In genomic region chr6:3353939-3354338, GRCh38 we compare ENCODE assay signal across 28 cellular contexts.
A peak's percentile ranks its signal among the peaks of the same experiment; 100 is the strongest.
DNase-seq lines count a peak whose midpoint lies in the region; ATAC-seq, FAIRE-seq and TF ChIP-seq lines count a peak whose summit lies in the region.
"Had no signal": no experiment of that assay in that cellular context is flagged by ENCODE, and none has a peak within 500 bp of the region (broad histone marks: within the 10 kb centered on the region; RNA-seq: fewer than 3 reads in every experiment).

No MANE protein-coding gene starts in this region.

- POLR2A ChIA-PET in CD4-positive, alpha-beta T cell (lab: Charles Lee) = no interaction called here
- POLR2A ChIA-PET in WTC11 (lab: Charles Lee) = no interaction called here

- H3K36me3 ChIP-seq in kidney (ENCODE audit: control insufficient read depth in 1 of 2, insufficient read depth in 2 of 2, low read length in 2 of 2) (no peaks in the 10 kb centered on the region), sigmoid colon (no peaks in the 10 kb centered on the region)
- H3K36me3 ChIP-seq: colonic mucosa, HAP-1, left ventricle myocardium inferior, neutrophil, spleen, upper lobe of left lung had no signal

- no peaks in the 10 kb centered on the region for H3K27me3 Mint-ChIP-seq in CD4-positive, alpha-beta T cell
- H3K27me3 Mint-ChIP-seq in WTC11 (ENCODE audit: low read depth) = no peaks in the 10 kb centered on the region

- TF ChIP-seq EP300 in sigmoid colon (IDR thresholded peaks at IDR 0.05) = no peak

- no peak for TF ChIP-seq POLR2A in sigmoid colon (IDR thresholded peaks at IDR 0.05)

- no peak for TF ChIP-seq CTCF in CD4-positive, alpha-beta T cell (IDR thresholded peaks at IDR 0.05)
- TF ChIP-seq CTCF in WTC11 (IDR thresholded peaks at IDR 0.05) (no peak), kidney (IDR thresholded peaks at IDR 0.05; ENCODE audit: borderline replicate concordance, extremely low read depth, insufficient read depth) (no peak), sigmoid colon (IDR thresholded peaks at IDR 0.05) (no peak)

- CTCF ChIA-PET in CD4-positive, alpha-beta T cell (lab: Charles Lee) = no interaction called here
- CTCF ChIA-PET in WTC11 (lab: Charles Lee) = interaction anchor here (1.0 to 1.5 kb wide), 3 partner anchors 22 to 208 kb away, joined by 3 to 5 read pairs (median 3); no protein-coding TSS in a partner anchor

- no peak for DNase-seq in CD4-positive, alpha-beta T cell
- DNase-seq in WTC11 (ENCODE audit: low spot score) (no peak), kidney (no peak), sigmoid colon (peak; percentile 21), left lobe of liver (ENCODE audit: low spot score) (no peak)
- DNase-seq: activated CD8-positive, alpha-beta T cell treated with anti-CD3 and anti-CD28 coated beads, Interleukin-2, amount 10 ng/mL, durations not matched to agents 7 days and 5 days; activated gamma-delta T cell treated with Interleukin-2 at 50 U/mL for 16 hours; activated T-cell treated with anti-CD3 and anti-CD28 coated beads, Interleukin-2, amount 50 U/mL, for 1 hour; C1 segment of cervical spinal cord; colonic mucosa; DMS 273 treated with DMSO at 0.1 percent for 48 hours; left ventricle myocardium inferior; MV-4-11; NCI-H1694 treated with DMSO at 0.1 percent for 48 hours; NCI-H2171 treated with DMSO at 0.1 percent for 48 hours; NCI-H524 treated with DMSO at 0.1 percent for 48 hours; retina; spleen; stimulated activated CD4-positive, alpha-beta T cell treated with anti-CD3 and anti-CD28 coated beads, Interleukin-4, amount 100 ng/mL, for 4 hours; stimulated activated naive CD8-positive, alpha-beta T cell treated with anti-CD3 and anti-CD28 coated beads, Interleukin-15, Interleukin-2, amounts not matched to agents 100 U/mL and 50 U/mL, for 24 hours; T-helper 9 cell; upper lobe of left lung had no signal

- H3K4me1 Mint-ChIP-seq in CD4-positive, alpha-beta T cell (ENCODE audit: low read depth) = peaks cover 41% of the 10 kb centered on the region
- peaks cover 91% of the 10 kb centered on the region for H3K4me1 Mint-ChIP-seq in WTC11

- no peaks in the 10 kb centered on the region for H3K9me3 ChIP-seq in CD4-positive, alpha-beta T cell (ENCODE audit: control insufficient read depth, low read length)
- H3K9me3 ChIP-seq in kidney (ENCODE audit: control insufficient read depth in 1 of 2, low read length in 2 of 2) (no peaks in the 10 kb centered on the region), sigmoid colon (no peaks in the 10 kb centered on the region)
- H3K9me3 ChIP-seq: colonic mucosa, HAP-1, left ventricle myocardium inferior, neutrophil, spleen, upper lobe of left lung had no signal

- intact Hi-C loops in CD4-positive, alpha-beta T cell (cut with DNase I, micrococcal nuclease) = loop anchor here (2.0 to 10.0 kb wide), 6 partner anchors 72 to 1421 kb away; partner anchors contain the start of genes CDYL (in 1 of the 2), ECI2 (in 1 of the 2), GMDS (in 1 of the 2) and PSMG4 (in 1 of the 2)
- intact Hi-C loops in kidney (cut with DNase I) (no loop called here), sigmoid colon (cut with DNase I) (loop anchor here (10.0 kb wide), 1 partner anchor 781 kb away; the partner anchor contains the start of gene ECI2)

- FAIRE-seq in kidney (lab: Jason Lieb, UNC) = no peak

- H3K4me3 Mint-ChIP-seq in CD4-positive, alpha-beta T cell = no peak overlapping the region
- no peak overlapping the region for H3K4me3 Mint-ChIP-seq in WTC11
- H3K4me3 Mint-ChIP-seq: activated CD8-positive, alpha-beta T cell treated with anti-CD3 and anti-CD28 coated beads, Interleukin-2, amount 10 ng/mL, durations not matched to agents 7 days and 5 days had no signal

- H3K27ac ChIP-seq in CD4-positive, alpha-beta T cell (ENCODE audit: low read depth, low read length) = no peak overlapping the region
- H3K27ac ChIP-seq in kidney (ENCODE audit: low read depth in 2 of 2, low read length in 2 of 2) = peak overlapping the region; percentile 86 to 89
- H3K27ac ChIP-seq in sigmoid colon = peak overlapping the region in 3 of 4 donors; percentile 87 to 94 (median 92)
- H3K27ac ChIP-seq: colonic mucosa, neutrophil had no signal

- H3K27me3 ChIP-seq in CD4-positive, alpha-beta T cell (ENCODE audit: control insufficient read depth, insufficient read depth, low read length) = no peaks in the 10 kb centered on the region
- H3K27me3 ChIP-seq in sigmoid colon = no peaks in the 10 kb centered on the region
- H3K27me3 ChIP-seq: colonic mucosa, spleen, upper lobe of left lung had no signal

- H3K9ac ChIP-seq in kidney (ENCODE audit: low read length in 2 of 2) = no peak overlapping the region

- H3K4me3 ChIP-seq in kidney (ENCODE audit: low read length in 2 of 2) (no peak overlapping the region), sigmoid colon (no peak overlapping the region)
- H3K4me3 ChIP-seq: colonic mucosa, HAP-1, left ventricle myocardium inferior, spleen, upper lobe of left lung had no signal

- WGBS in sigmoid colon, 2 donors = 92% methylated on average over 5 of the region's 5 CpGs

- H3K9me3 Mint-ChIP-seq in CD4-positive, alpha-beta T cell = no peaks in the 10 kb centered on the region
- no peaks in the 10 kb centered on the region for H3K9me3 Mint-ChIP-seq in WTC11

- peak overlapping the region; percentile 94 for H3K27ac Mint-ChIP-seq in CD4-positive, alpha-beta T cell
- peak overlapping the region; percentile 79 for H3K27ac Mint-ChIP-seq in WTC11
- H3K27ac Mint-ChIP-seq: activated CD8-positive, alpha-beta T cell treated with anti-CD3 and anti-CD28 coated beads, Interleukin-2, amount 10 ng/mL, durations not matched to agents 7 days and 5 days had no signal

- no peak for ATAC-seq in CD4-positive, alpha-beta T cell (ENCODE audit: poor library complexity)
- ATAC-seq in WTC11 = no peak
- no peak for ATAC-seq in HG03280 (IDR thresholded peaks at IDR 0.05; ENCODE audit: unreplicated experiment)
- no peak for ATAC-seq in GM18867 (IDR thresholded peaks at IDR 0.05; ENCODE audit: unreplicated experiment)
- ATAC-seq in HG02623 (IDR thresholded peaks at IDR 0.05; ENCODE audit: unreplicated experiment) = no peak
- no peak for ATAC-seq in left lobe of liver
- ATAC-seq: activated CD4-positive, CD25-positive, alpha-beta regulatory T cell treated with anti-CD3 and anti-CD28 coated beads, Interleukin-2, amount 50 U/mL, for 24 hours; activated CD8-positive, alpha-beta T cell treated with anti-CD3 and anti-CD28 coated beads, Interleukin-2, amount 10 ng/mL, durations not matched to agents 7 days and 5 days; stimulated activated naive CD8-positive, alpha-beta T cell treated with anti-CD3 and anti-CD28 coated beads, Interleukin-15, Interleukin-2, amounts not matched to agents 100 U/mL and 50 U/mL, for 24 hours had no signal

- H3K36me3 Mint-ChIP-seq in CD4-positive, alpha-beta T cell (ENCODE audit: low read depth) = peaks cover 13% of the 10 kb centered on the region
- no peaks in the 10 kb centered on the region; the same call in 1 of the 2 replicates for H3K36me3 Mint-ChIP-seq in WTC11

- H3K4me1 ChIP-seq in kidney (ENCODE audit: control insufficient read depth in 1 of 2, insufficient read depth in 1 of 2, low read depth in 1 of 2, low read length in 2 of 2) = peaks cover 39 to 50% of the 10 kb centered on the region in 2 donors
- H3K4me1 ChIP-seq in sigmoid colon = peaks cover 0 to 42% (median 35%) of the 10 kb centered on the region in 4 donors

TF ChIP-seq in WTC11, 78 proteins besides CTCF, POLR2A, EP300 and RAD21:
- no peak for TF ChIP-seq ZNF281 (CRISPR knock-in tag; IDR thresholded peaks at IDR 0.05)
- TF ChIP-seq RELA (CRISPR knock-in tag; IDR thresholded peaks at IDR 0.05; ENCODE audit: borderline replicate concordance) = no peak
- TF ChIP-seq ETV6 (CRISPR knock-in tag; IDR thresholded peaks at IDR 0.05) = no peak
- TF ChIP-seq CREB1 (CRISPR knock-in tag; IDR thresholded peaks at IDR 0.05) = no peak
- TF ChIP-seq, protein P1, sequence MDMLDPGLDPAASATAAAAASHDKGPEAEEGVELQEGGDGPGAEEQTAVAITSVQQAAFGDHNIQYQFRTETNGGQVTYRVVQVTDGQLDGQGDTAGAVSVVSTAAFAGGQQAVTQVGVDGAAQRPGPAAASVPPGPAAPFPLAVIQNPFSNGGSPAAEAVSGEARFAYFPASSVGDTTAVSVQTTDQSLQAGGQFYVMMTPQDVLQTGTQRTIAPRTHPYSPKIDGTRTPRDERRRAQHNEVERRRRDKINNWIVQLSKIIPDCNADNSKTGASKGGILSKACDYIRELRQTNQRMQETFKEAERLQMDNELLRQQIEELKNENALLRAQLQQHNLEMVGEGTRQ (CRISPR knock-in tag; IDR thresholded peaks at IDR 0.05) = no peak
- TF ChIP-seq NFYB (CRISPR knock-in tag; conservative IDR thresholded peaks at IDR 0.05; ENCODE audit: low read depth) = no peak
- TF ChIP-seq FOXP1 (CRISPR knock-in tag; IDR thresholded peaks at IDR 0.05; ENCODE audit: borderline replicate concordance) = no peak
